21 cellular contexts compared by ENCODE assay signal in genomic region chr1:206681359-206681758, GRCh38.
"Had no signal": no experiment of that assay in that cellular context is flagged by ENCODE, and none has a peak within 500 bp of the region (broad histone marks: within the 10 kb centered on the region; RNA-seq: fewer than 3 reads in every experiment).

No MANE protein-coding gene starts in this region.

- H3K4me1 ChIP-seq: parathyroid adenoma had no signal

- H3K9me3 ChIP-seq: neutrophil, thyroid gland had no signal

- ATAC-seq: activated CD4-positive, CD25-positive, alpha-beta regulatory T cell treated with anti-CD3 and anti-CD28 coated beads, Interleukin-2, amount 50 U/mL, for 24 hours; natural killer cell; sciatic nerve; stimulated activated memory B cell treated with anti-CD40 and anti-IgM and Interleukin-4, amounts not matched to agents 10 μg/mL and 1 μg/mL and 100 μg/mL, for 72 hours; T-cell had no signal

- H3K4me3 Mint-ChIP-seq: natural killer cell; stimulated activated memory B cell treated with anti-CD40 and anti-IgM and Interleukin-4, amounts not matched to agents 10 μg/mL and 1 μg/mL and 100 μg/mL, for 72 hours; T-cell had no signal

- H3K79me2 ChIP-seq: parathyroid adenoma had no signal

- H3K9ac ChIP-seq: parathyroid adenoma had no signal

- H3K27me3 Mint-ChIP-seq: stimulated activated memory B cell treated with anti-CD40 and anti-IgM and Interleukin-4, amounts not matched to agents 10 μg/mL and 1 μg/mL and 100 μg/mL, for 72 hours had no signal

- DNase-seq: activated CD4-positive, alpha-beta T cell treated with anti-CD3 and anti-CD28 coated beads, Interleukin-2, amount 50 U/mL, for 1 hour; activated naive CD4-positive, alpha-beta T cell; aorta; brain microvascular endothelial cell; central memory CD4-positive, alpha-beta T cell; foreskin melanocyte; glutamatergic neuron; hypothalamus; kidney; natural killer cell; stimulated activated CD4-positive, alpha-beta T cell treated with anti-CD3 and anti-CD28 coated beads, Interleukin-4, amount 100 ng/mL, for 1 hour; T-cell; thyroid gland had no signal

- H3K4me3 ChIP-seq: lung, smooth muscle cell, thyroid gland had no signal

- H3K36me3 Mint-ChIP-seq: natural killer cell; stimulated activated memory B cell treated with anti-CD40 and anti-IgM and Interleukin-4, amounts not matched to agents 10 μg/mL and 1 μg/mL and 100 μg/mL, for 72 hours; T-cell had no signal

- H3K27ac ChIP-seq: brain microvascular endothelial cell, neutrophil, parathyroid adenoma, thyroid gland had no signal

- H3K9me3 Mint-ChIP-seq: natural killer cell; stimulated activated memory B cell treated with anti-CD40 and anti-IgM and Interleukin-4, amounts not matched to agents 10 μg/mL and 1 μg/mL and 100 μg/mL, for 72 hours; T-cell had no signal

- H2AFZ ChIP-seq: parathyroid adenoma had no signal

- H3K36me3 ChIP-seq: brain microvascular endothelial cell, neutrophil, thyroid gland had no signal

- FAIRE-seq: colon, kidney had no signal

- H3K27ac Mint-ChIP-seq: natural killer cell, T-cell had no signal

- H3K27me3 ChIP-seq: neutrophil, thyroid gland had no signal

- H3K4me2 ChIP-seq: smooth muscle cell had no signal
